ENCODE assay signal across 1 cellular context in genomic region chr15:73017987-73018386, GRCh38.
TF ChIP-seq lines count a peak whose summit lies in the region.

No MANE protein-coding gene starts in this region.

TF ChIP-seq in IMR-90, 13 proteins besides CTCF, POLR2A, EP300 and RAD21 (continued from another document):
- TF ChIP-seq RFX5 (IDR thresholded peaks at IDR 0.05; ENCODE audit: low read depth, low read length) (no peak), MAZ (IDR thresholded peaks at IDR 0.05; ENCODE audit: borderline replicate concordance, low read depth, low read length) (no peak), ELK1 (IDR thresholded peaks at IDR 0.05; ENCODE audit: borderline replicate concordance, low read depth, low read length) (no peak), RCOR1 (IDR thresholded peaks at IDR 0.05; ENCODE audit: insufficient replicate concordance, low read length) (no peak), NFE2L2 (IDR thresholded peaks at IDR 0.05; ENCODE audit: low read depth, low read length) (no peak), SMC3 (IDR thresholded peaks at IDR 0.05; ENCODE audit: low read depth, low read length) (no peak)
